In genomic region chr2:147045113-147045512, GRCh38 we compare ENCODE assay signal across 8 cellular contexts.
DNase-seq lines count a peak whose midpoint lies in the region; ATAC-seq, FAIRE-seq and TF ChIP-seq lines count a peak whose summit lies in the region.

No MANE protein-coding gene starts in this region.

- no peaks in the 10 kb centered on the region for H3K36me3 ChIP-seq in bronchial epithelial cell (ENCODE audit: control insufficient read depth, insufficient read depth, low read length)

- TF ChIP-seq CTCF in bronchial epithelial cell (IDR thresholded peaks at IDR 0.05; ENCODE audit: insufficient read depth, low read length, severe bottlenecking) = peak; percentile 79

- H3K4me1 Mint-ChIP-seq in T-helper 1 cell treated with Interleukin-12 subunit alpha and Interleukin-12 subunit beta and Interleukin-4 antibody, amounts not matched to agents 30 μg/mL and 1 μg/mL, for 36 hours (ENCODE audit: low read depth) = peaks cover 4% of the 10 kb centered on the region

- no peak overlapping the region for H3K27ac ChIP-seq in substantia nigra (ENCODE audit: low read depth, low read length, poor library complexity, severe bottlenecking)

- no peaks in the 10 kb centered on the region for H3K36me3 Mint-ChIP-seq in T-helper 1 cell treated with Interleukin-12 subunit alpha and Interleukin-12 subunit beta and Interleukin-4 antibody, amounts not matched to agents 30 μg/mL and 1 μg/mL, for 36 hours (ENCODE audit: low read depth)

- peak overlapping the region; percentile 1 for H3K27ac Mint-ChIP-seq in T-helper 1 cell treated with Interleukin-12 subunit alpha and Interleukin-12 subunit beta and Interleukin-4 antibody, amounts not matched to agents 30 μg/mL and 1 μg/mL, for 36 hours

- H3K4me3 ChIP-seq in bronchial epithelial cell (ENCODE audit: low read depth, low read length) = no peak overlapping the region

- no peak for TF ChIP-seq POLR2A in GM18505 (IDR thresholded peaks at IDR 0.05; ENCODE audit: borderline replicate concordance, extremely low read depth, insufficient read depth, insufficient read length)

- DNase-seq in AG20443 (ENCODE audit: low spot score) (peak; percentile 40), HuH-7 (ENCODE audit: low spot score) (peak; percentile 36), bronchial epithelial cell (ENCODE audit: low read depth) (peak; percentile 68), lung microvascular endothelial cell (ENCODE audit: low read depth in 2 of 2) (peak; percentile 49 to 72), substantia nigra (lab: John Stamatoyannopoulos, UW) (peak in 33 of 49 donors; percentile 2 to 50 (median 9))

- ATAC-seq in GM18505 (IDR thresholded peaks at IDR 0.05; ENCODE audit: unreplicated experiment) (peak; percentile 77), HG03457 (IDR thresholded peaks at IDR 0.05; ENCODE audit: unreplicated experiment) (no peak)

- no peak for FAIRE-seq in bronchial epithelial cell (lab: Jason Lieb, UNC)

- peaks cover 17% of the 10 kb centered on the region for H3K27me3 Mint-ChIP-seq in T-helper 1 cell treated with Interleukin-12 subunit alpha and Interleukin-12 subunit beta and Interleukin-4 antibody, amounts not matched to agents 30 μg/mL and 1 μg/mL, for 36 hours (ENCODE audit: low read depth)

- no peak overlapping the region for H3K4me3 Mint-ChIP-seq in T-helper 1 cell treated with Interleukin-12 subunit alpha and Interleukin-12 subunit beta and Interleukin-4 antibody, amounts not matched to agents 30 μg/mL and 1 μg/mL, for 36 hours

- no peaks in the 10 kb centered on the region for H3K27me3 ChIP-seq in bronchial epithelial cell (ENCODE audit: control insufficient read depth, insufficient read depth, low read length)

- no peaks in the 10 kb centered on the region for H3K9me3 Mint-ChIP-seq in T-helper 1 cell treated with Interleukin-12 subunit alpha and Interleukin-12 subunit beta and Interleukin-4 antibody, amounts not matched to agents 30 μg/mL and 1 μg/mL, for 36 hours

Comparison
In these comparisons a context has a peak if more than half of its experiments do, and no peak if none do; other contexts are left out.
1. DNase-seq: peak in every context shown above with its lines; median percentile 68 in bronchial epithelial cell; 60 in lung microvascular endothelial cell; 40 in AG20443; 36 in HuH-7; 9 in substantia nigra.